Comparison of ENCODE assay signal across 25 cellular contexts in genomic region chr15:72964542-72964941, GRCh38.
"Had no signal": no experiment of that assay in that cellular context is flagged by ENCODE, and none has a peak within 500 bp of the region (broad histone marks: within the 10 kb centered on the region; RNA-seq: fewer than 3 reads in every experiment).

No MANE protein-coding gene starts in this region.

- H3K4me2 ChIP-seq: hepatocyte, smooth muscle cell had no signal

- H3K27ac ChIP-seq: gastrocnemius medialis, heart left ventricle, hepatocyte, left ventricle myocardium inferior, lower lobe of right lung, prostate gland, right atrium auricular region, stomach, thyroid gland, vagina had no signal

- H3K27ac Mint-ChIP-seq: nephron progenitor cell had no signal

- H3K27me3 ChIP-seq: gastrocnemius medialis, hepatocyte, right atrium auricular region, thyroid gland, vagina had no signal

- H3K4me3 ChIP-seq: gastrocnemius medialis, heart left ventricle, hepatocyte, left ventricle myocardium inferior, lower lobe of right lung, prostate gland, right atrium auricular region, smooth muscle cell, stomach, thyroid gland, vagina had no signal

- DNase-seq: cortex of kidney; foreskin fibroblast; gastrocnemius medialis; heart left ventricle; kidney glomerular epithelial cell; left ventricle myocardium inferior; lower lobe of right lung; naive B cell; nephron progenitor cell; nucleus accumbens; stimulated activated CD4-positive, alpha-beta T cell treated with anti-CD3 and anti-CD28 coated beads, Interleukin-12 subunit alpha, Interleukin-12 subunit beta, amount 100 ng/mL, for 4 hours; stimulated activated CD4-positive, alpha-beta T cell treated with anti-CD3 and anti-CD28 coated beads, Interleukin-1b, Interleukin-23, amount 100 ng/mL, for 48 hours; stimulated activated CD4-positive, alpha-beta T cell treated with anti-CD3 and anti-CD28 coated beads, Interleukin-4, amount 100 ng/mL, for 1 hour; stimulated activated CD8-positive, alpha-beta memory T cell treated with anti-CD3 and anti-CD28 coated beads, Interleukin-4, amount 100 ng/mL, for 48 hours; stimulated activated naive CD4-positive, alpha-beta T cell treated with Interleukin-2 at 50 U/mL for 16 hours; stomach; thyroid gland; trophoblast cell had no signal

- H3K36me3 Mint-ChIP-seq: naive B cell had no signal

- FAIRE-seq: islet of Langerhans had no signal

- H3K36me3 ChIP-seq: gastrocnemius medialis, heart left ventricle, left ventricle myocardium inferior, lower lobe of right lung, prostate gland, right atrium auricular region, stomach, thyroid gland, vagina had no signal

- H3K9me3 ChIP-seq: gastrocnemius medialis, heart left ventricle, left ventricle myocardium inferior, lower lobe of right lung, prostate gland, right atrium auricular region, thyroid gland, vagina had no signal

- H3K4me3 Mint-ChIP-seq: nephron progenitor cell had no signal

- H3K4me1 ChIP-seq: heart left ventricle, prostate gland, stomach, thyroid gland, vagina had no signal

- H3K4me1 Mint-ChIP-seq: naive B cell had no signal

- ATAC-seq: gastrocnemius medialis, heart left ventricle, lower lobe of right lung, sciatic nerve had no signal
